ENCODE assay signal across 10 cellular contexts in the genomic region with DNA sequence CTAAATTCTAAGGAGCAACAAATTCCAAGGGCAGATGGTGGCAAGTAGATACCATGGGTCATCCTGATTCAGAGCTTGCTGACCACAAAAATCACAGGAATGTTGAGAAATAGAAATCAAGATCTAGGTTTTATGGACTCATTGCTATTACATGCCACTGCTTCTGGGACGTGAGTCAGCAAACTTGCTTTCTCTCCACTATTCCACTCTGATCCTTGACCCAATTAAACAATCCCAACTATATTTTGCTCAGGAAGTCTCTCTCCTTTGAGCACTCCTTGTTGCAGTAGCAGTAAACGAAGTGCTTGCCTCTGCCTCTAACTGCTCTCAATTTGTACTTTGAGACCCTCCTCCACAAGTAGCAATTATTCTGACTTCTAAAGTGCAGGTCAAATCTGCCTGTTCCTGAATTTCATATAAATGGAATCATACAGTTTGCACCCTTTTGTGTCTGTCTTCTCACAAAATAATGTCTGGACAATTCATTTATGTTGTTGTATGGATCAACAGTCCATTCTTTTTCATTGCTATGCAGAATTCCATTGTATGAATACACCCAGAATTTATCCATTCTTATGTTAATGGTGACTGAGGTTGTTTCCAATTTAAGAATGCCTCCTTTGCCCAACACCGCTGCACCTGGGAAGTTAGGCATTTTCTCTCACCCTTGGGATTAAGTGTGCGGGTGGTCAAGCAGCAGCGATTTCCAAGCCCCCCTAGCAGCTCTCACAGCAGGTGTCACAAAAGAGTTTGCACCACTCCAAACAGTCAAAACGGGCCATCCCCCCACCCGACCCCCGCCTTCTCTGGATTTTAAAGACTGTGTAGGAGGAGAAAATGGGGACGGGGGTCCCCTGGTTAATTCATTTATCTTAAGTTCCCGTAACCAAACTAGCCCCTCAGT. TPM values are rescaled to one million over a fixed set of nuclear protein-coding genes. Genes with fewer than 3 reads are reported as not detected.
A peak's percentile ranks its signal among the peaks of the same experiment; 100 is the strongest.
DNase-seq lines count a peak whose midpoint lies in the region; ATAC-seq, FAIRE-seq and TF ChIP-seq lines count a peak whose summit lies in the region.
"Had no signal": no experiment of that assay in that cellular context is flagged by ENCODE, and none has a peak within 500 bp of the region (broad histone marks: within the 10 kb centered on the region; RNA-seq: fewer than 3 reads in every experiment).

No MANE protein-coding gene starts in this region.

- ATAC-seq in activated T-helper 17 cell treated with anti-CD3 and anti-CD28 coated beads, Interleukin-2, amount 50 U/mL, for 72 hours (replicated peaks), result no peak
- no peak for ATAC-seq in HG02588 (IDR thresholded peaks at IDR 0.05; ENCODE audit: unreplicated experiment)
- ATAC-seq in esophagus mucosa, result no peak

- peak overlapping the region; percentile 59 for H3K27ac Mint-ChIP-seq in T-helper 1 cell treated with Interleukin-12 subunit alpha and Interleukin-12 subunit beta and Interleukin-4 antibody, amounts not matched to agents 30 μg/mL and 1 μg/mL, for 36 hours
- no peak overlapping the region for H3K27ac Mint-ChIP-seq in activated T-helper 17 cell treated with anti-CD3 and anti-CD28 coated beads, Interleukin-2, amount 50 U/mL, for 72 hours

- no peaks in the 10 kb centered on the region for H3K9me3 Mint-ChIP-seq in T-helper 1 cell treated with Interleukin-12 subunit alpha and Interleukin-12 subunit beta and Interleukin-4 antibody, amounts not matched to agents 30 μg/mL and 1 μg/mL, for 36 hours
- no peaks in the 10 kb centered on the region for H3K9me3 Mint-ChIP-seq in activated T-helper 17 cell treated with anti-CD3 and anti-CD28 coated beads, Interleukin-2, amount 50 U/mL, for 72 hours

- no peaks in the 10 kb centered on the region for H3K36me3 ChIP-seq in stomach smooth muscle (ENCODE audit: control insufficient read depth in 2 of 2, insufficient read depth in 2 of 2, low read length in 2 of 2)

- peaks cover 8% of the 10 kb centered on the region for H3K36me3 Mint-ChIP-seq in T-helper 1 cell treated with Interleukin-12 subunit alpha and Interleukin-12 subunit beta and Interleukin-4 antibody, amounts not matched to agents 30 μg/mL and 1 μg/mL, for 36 hours (ENCODE audit: low read depth)
- H3K36me3 Mint-ChIP-seq in activated T-helper 17 cell treated with anti-CD3 and anti-CD28 coated beads, Interleukin-2, amount 50 U/mL, for 72 hours (ENCODE audit: low read depth), result no peaks in the 10 kb centered on the region

- H3K9ac ChIP-seq in stomach smooth muscle (ENCODE audit: low read length in 2 of 2), result peak overlapping the region in 1 of 2 donors; percentile 42

- no peaks in the 10 kb centered on the region for H3K9me3 ChIP-seq in stomach smooth muscle (ENCODE audit: control insufficient read depth in 2 of 2, low read length in 2 of 2)

- H3K4me3 Mint-ChIP-seq in T-helper 1 cell treated with Interleukin-12 subunit alpha and Interleukin-12 subunit beta and Interleukin-4 antibody, amounts not matched to agents 30 μg/mL and 1 μg/mL, for 36 hours, result peak overlapping the region; percentile 82
- H3K4me3 Mint-ChIP-seq in activated T-helper 17 cell treated with anti-CD3 and anti-CD28 coated beads, Interleukin-2, amount 50 U/mL, for 72 hours, result peak overlapping the region; percentile 75

- no peak for FAIRE-seq in GM12891 (lab: Jason Lieb, UNC)
- FAIRE-seq: A204.1 had no signal

- no peak for DNase-seq in T-helper 1 cell
- no peak for DNase-seq in GM12891 (ENCODE audit: insufficient read length, low spot score)

- peaks cover 11% of the 10 kb centered on the region for H3K4me1 Mint-ChIP-seq in T-helper 1 cell treated with Interleukin-12 subunit alpha and Interleukin-12 subunit beta and Interleukin-4 antibody, amounts not matched to agents 30 μg/mL and 1 μg/mL, for 36 hours (ENCODE audit: low read depth)
- no peaks in the 10 kb centered on the region for H3K4me1 Mint-ChIP-seq in activated T-helper 17 cell treated with anti-CD3 and anti-CD28 coated beads, Interleukin-2, amount 50 U/mL, for 72 hours

- no peak overlapping the region for H3K27ac ChIP-seq in stomach smooth muscle (ENCODE audit: low read length)

- no peaks in the 10 kb centered on the region for H3K27me3 ChIP-seq in stomach smooth muscle (ENCODE audit: control insufficient read depth in 1 of 2, insufficient read depth in 2 of 2, low read length in 2 of 2)

- peak overlapping the region; percentile 17 for H3K4me3 ChIP-seq in iPS-11a (ENCODE audit: low read depth, low read length)
- peak overlapping the region; percentile 57 to 77 for H3K4me3 ChIP-seq in stomach smooth muscle (ENCODE audit: low read length in 2 of 2)

- TF ChIP-seq POLR2A in GM12891 (IDR thresholded peaks at IDR 0.05; ENCODE audit: low read depth, low read length), result no peak

- H3K4me1 ChIP-seq in stomach smooth muscle (ENCODE audit: control insufficient read depth, insufficient read depth, low read length), result peaks cover 11% of the 10 kb centered on the region

- no peaks in the 10 kb centered on the region for H3K27me3 Mint-ChIP-seq in T-helper 1 cell treated with Interleukin-12 subunit alpha and Interleukin-12 subunit beta and Interleukin-4 antibody, amounts not matched to agents 30 μg/mL and 1 μg/mL, for 36 hours (ENCODE audit: low read depth)
- H3K27me3 Mint-ChIP-seq in activated T-helper 17 cell treated with anti-CD3 and anti-CD28 coated beads, Interleukin-2, amount 50 U/mL, for 72 hours, result peaks cover 26% of the 10 kb centered on the region

TF ChIP-seq in GM12891, 5 proteins besides CTCF, POLR2A, EP300 and RAD21:
- no peak for TF ChIP-seq POLR2AphosphoS5 (IDR thresholded peaks at IDR 0.05; ENCODE audit: low read depth, low read length)
- TF ChIP-seq POU2F2 (IDR thresholded peaks at IDR 0.05; ENCODE audit: low read depth, low read length), result no peak
- TF ChIP-seq TAF1 (IDR thresholded peaks at IDR 0.05; ENCODE audit: low read depth, low read length), result no peak
- no peak for TF ChIP-seq SPI1 (IDR thresholded peaks at IDR 0.05; ENCODE audit: low read depth, low read length)
- TF ChIP-seq PAX5 (IDR thresholded peaks at IDR 0.05; ENCODE audit: insufficient read depth, low read length, severe bottlenecking), result no peak
TF ChIP-seq in GM12891: peak in this region for 0.

RNA-seq across cellular contexts. Expression of a gene that starts 35.9 kb away (rescaled TPM):
- not detected for total RNA-seq in activated T-helper 17 cell treated with anti-CD3 and anti-CD28 coated beads, Interleukin-2, amount 50 U/mL, for 72 hours
- polyA plus RNA-seq in GM12891 (2012; ENCODE audit: low read depth, missing spikeins), result not detected
- total RNA-seq in esophagus mucosa, result not detected
- total RNA-seq: T-helper 1 cell treated with Interleukin-12 subunit alpha and Interleukin-12 subunit beta and Interleukin-4 antibody, amounts not matched to agents 30 ng/mL and 1 ng/mL, for 36 hours had no signal
